ENCODE assay signal across 23 cellular contexts in genomic region chr1:114295321-114295720, GRCh38.
A peak's percentile ranks its signal among the peaks of the same experiment; 100 is the strongest.
DNase-seq lines count a peak whose midpoint lies in the region; ATAC-seq, FAIRE-seq and TF ChIP-seq lines count a peak whose summit lies in the region.
"Had no signal": no experiment of that assay in that cellular context is flagged by ENCODE, and none has a peak within 500 bp of the region (broad histone marks: within the 10 kb centered on the region; RNA-seq: fewer than 3 reads in every experiment).

No MANE protein-coding gene starts in this region.

- H3K27me3 ChIP-seq in gastrocnemius medialis: no peaks in the 10 kb centered on the region
- H3K27me3 ChIP-seq: BLaER1 had no signal

- DNase-seq in COLO829 (ENCODE audit: low spot score): peak; percentile 22
- peak; percentile 62 for DNase-seq in SK-MEL-5 (ENCODE audit: low read depth, low spot score)
- no peak for DNase-seq in central memory CD8-positive, alpha-beta T cell (ENCODE audit: low spot score in 2 of 2)
- peak; percentile 67 for DNase-seq in foreskin melanocyte
- DNase-seq in gastrocnemius medialis: no peak
- DNase-seq in frontal cortex (ENCODE audit: low spot score in 2 of 2): no peak
- no peak for DNase-seq in endothelial cell (ENCODE audit: low spot score)
- no peak for DNase-seq in activated T-cell treated with anti-CD3 and anti-CD28 coated beads, Interleukin-2, amount 50 U/mL, for 4 hours
- DNase-seq: 8988T; ACHN; BE2C; C1 segment of cervical spinal cord; Caco-2; Calu3; CD4-positive, alpha-beta memory T cell; CD4-positive, CD25-positive, alpha-beta regulatory T cell; CD8-positive, alpha-beta memory T cell; DMS79 treated with DMSO at 0.1 percent for 48 hours; GF-D8 had no signal

- no peaks in the 10 kb centered on the region for H3K9me3 ChIP-seq in gastrocnemius medialis
- H3K9me3 ChIP-seq: BE2C, BLaER1, Caco-2 had no signal

- no peaks in the 10 kb centered on the region for H3K9me3 Mint-ChIP-seq in central memory CD8-positive, alpha-beta T cell
- no peaks in the 10 kb centered on the region for H3K9me3 Mint-ChIP-seq in endothelial cell (ENCODE audit: unreplicated experiment)
- no peaks in the 10 kb centered on the region for H3K9me3 Mint-ChIP-seq in activated T-cell treated with anti-CD3 and anti-CD28 coated beads, Interleukin-2, amount 50 U/mL, for 4 hours
- H3K9me3 Mint-ChIP-seq: CD4-positive, alpha-beta memory T cell; CD4-positive, CD25-positive, alpha-beta regulatory T cell; CD8-positive, alpha-beta memory T cell had no signal

- peaks cover 14% of the 10 kb centered on the region for H3K4me1 Mint-ChIP-seq in central memory CD8-positive, alpha-beta T cell
- peaks cover 4% of the 10 kb centered on the region for H3K4me1 Mint-ChIP-seq in endothelial cell (ENCODE audit: unreplicated experiment)
- no peaks in the 10 kb centered on the region for H3K4me1 Mint-ChIP-seq in activated T-cell treated with anti-CD3 and anti-CD28 coated beads, Interleukin-2, amount 50 U/mL, for 4 hours (ENCODE audit: low read depth)
- H3K4me1 Mint-ChIP-seq: CD14-positive monocyte; CD4-positive, alpha-beta memory T cell; CD8-positive, alpha-beta memory T cell had no signal

- in situ Hi-C loops in SK-MEL-5 (cut with HindIII; ENCODE audit: low pct_unique_long_range_greater_than_20kb, low sequenced_read_pairs) (no loop called here), gastrocnemius medialis (cut with MboI; ENCODE audit: low sequenced_read_pairs in 4 of 4) (loop anchor here in 3 of 4 donors (25.0 kb wide), 1 partner anchor 458 kb away; no protein-coding TSS in a partner anchor)

- TF ChIP-seq POLR2A in gastrocnemius medialis (IDR thresholded peaks at IDR 0.05): no peak

- H3K36me3 ChIP-seq in gastrocnemius medialis: no peaks in the 10 kb centered on the region
- H3K36me3 ChIP-seq: BE2C, BLaER1 had no signal

- no peak overlapping the region for H3K4me3 ChIP-seq in gastrocnemius medialis
- H3K4me3 ChIP-seq: BLaER1 had no signal

- H3K27ac ChIP-seq in gastrocnemius medialis: no peak overlapping the region
- H3K27ac ChIP-seq: BLaER1 had no signal

- ATAC-seq in central memory CD8-positive, alpha-beta T cell (replicated peaks; ENCODE audit: extremely low read depth, poor library complexity, severe bottlenecking): no peak
- ATAC-seq in gastrocnemius medialis: no peak
- ATAC-seq in activated T-cell treated with anti-CD3 and anti-CD28 coated beads, Interleukin-2, amount 50 U/mL, for 4 hours: no peak

- intact Hi-C loops in gastrocnemius medialis (cut with DNase I; ENCODE audit: low total_unique reads): no loop called here

- FAIRE-seq in frontal cortex (lab: Jason Lieb, UNC): no peak
- FAIRE-seq: D721Med, GM12891 had no signal

- no peaks in the 10 kb centered on the region for H3K36me3 Mint-ChIP-seq in central memory CD8-positive, alpha-beta T cell (ENCODE audit: insufficient read depth)
- no peaks in the 10 kb centered on the region for H3K36me3 Mint-ChIP-seq in endothelial cell (ENCODE audit: low read depth, unreplicated experiment)
- no peaks in the 10 kb centered on the region for H3K36me3 Mint-ChIP-seq in activated T-cell treated with anti-CD3 and anti-CD28 coated beads, Interleukin-2, amount 50 U/mL, for 4 hours (ENCODE audit: insufficient read depth)
- H3K36me3 Mint-ChIP-seq: CD14-positive monocyte; CD4-positive, alpha-beta memory T cell; CD4-positive, CD25-positive, alpha-beta regulatory T cell; CD8-positive, alpha-beta memory T cell had no signal

- peak overlapping the region; percentile 50 for H3K27ac Mint-ChIP-seq in central memory CD8-positive, alpha-beta T cell (ENCODE audit: low read depth)
- H3K27ac Mint-ChIP-seq in endothelial cell (ENCODE audit: unreplicated experiment): no peak overlapping the region
- H3K27ac Mint-ChIP-seq: CD14-positive monocyte; CD4-positive, alpha-beta memory T cell; CD4-positive, CD25-positive, alpha-beta regulatory T cell had no signal

- H3K4me3 Mint-ChIP-seq in central memory CD8-positive, alpha-beta T cell: no peak overlapping the region
- H3K4me3 Mint-ChIP-seq in endothelial cell (ENCODE audit: unreplicated experiment): no peak overlapping the region
- no peak overlapping the region for H3K4me3 Mint-ChIP-seq in activated T-cell treated with anti-CD3 and anti-CD28 coated beads, Interleukin-2, amount 50 U/mL, for 4 hours
- H3K4me3 Mint-ChIP-seq: CD14-positive monocyte; CD4-positive, alpha-beta memory T cell; CD4-positive, CD25-positive, alpha-beta regulatory T cell; CD8-positive, alpha-beta memory T cell had no signal

- no peaks in the 10 kb centered on the region for H3K27me3 Mint-ChIP-seq in central memory CD8-positive, alpha-beta T cell
- H3K27me3 Mint-ChIP-seq in endothelial cell (ENCODE audit: unreplicated experiment): no peaks in the 10 kb centered on the region
- no peaks in the 10 kb centered on the region for H3K27me3 Mint-ChIP-seq in activated T-cell treated with anti-CD3 and anti-CD28 coated beads, Interleukin-2, amount 50 U/mL, for 4 hours (ENCODE audit: low read depth)

- TF ChIP-seq CTCF in gastrocnemius medialis (IDR thresholded peaks at IDR 0.05 in 4 of 5, conservative IDR thresholded peaks at IDR 0.05 in 1 of 5) (no peak), endothelial cell (IDR thresholded peaks at IDR 0.05; ENCODE audit: unreplicated experiment) (no peak)

- no peaks in the 10 kb centered on the region for H3K4me1 ChIP-seq in gastrocnemius medialis
- H3K4me1 ChIP-seq: BE2C, BLaER1, Caco-2 had no signal

Comparison
In these comparisons a context has a peak if more than half of its experiments do, and no peak if none do; other contexts are left out.
1. DNase-seq: peak in COLO829 (single experiment), SK-MEL-5 (single experiment) and foreskin melanocyte (single experiment); none in central memory CD8-positive, alpha-beta T cell (0 of 2), gastrocnemius medialis (0 of 2), frontal cortex (0 of 2), endothelial cell (single experiment) and activated T-cell treated with anti-CD3 and anti-CD28 coated beads, Interleukin-2, amount 50 U/mL, for 4 hours (single experiment).